ENCODE assay signal across 8 cellular contexts in the genomic region with DNA sequence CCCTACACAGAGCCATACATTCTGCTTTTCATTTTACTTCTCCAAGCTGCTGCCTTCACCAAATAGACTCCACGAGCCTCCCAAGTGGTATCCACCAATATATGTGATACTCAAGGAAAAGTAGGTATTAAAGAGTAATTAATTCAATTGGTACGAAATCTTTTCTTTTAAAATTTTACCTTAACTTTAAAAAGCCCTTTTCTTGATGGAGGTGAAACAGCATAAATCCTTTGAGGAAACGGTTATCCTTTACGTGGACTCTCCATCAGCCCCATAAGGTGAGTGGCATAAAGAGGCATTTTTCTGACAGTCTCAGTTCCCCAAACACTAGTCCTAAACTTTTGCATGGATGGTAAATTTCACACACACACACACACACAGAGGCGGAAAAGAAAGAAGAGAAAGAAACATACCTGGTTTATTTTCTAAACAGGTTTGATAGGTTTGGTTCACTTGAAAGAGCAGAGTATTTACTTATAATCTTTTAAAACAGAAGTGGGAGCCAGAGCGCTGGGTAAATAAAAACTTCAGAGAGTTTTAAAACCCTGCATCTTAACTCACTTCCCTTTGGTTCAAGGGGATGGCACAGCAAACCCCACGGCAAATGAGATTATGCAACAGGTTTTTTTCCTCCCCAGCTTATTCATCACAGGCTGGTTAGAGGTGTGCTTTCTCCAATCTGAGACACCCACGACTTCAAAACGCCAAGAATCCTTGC. TPM values are rescaled to one million over a fixed set of nuclear protein-coding genes. Genes with fewer than 3 reads are reported as not detected.
DNase-seq lines count a peak whose midpoint lies in the region; ATAC-seq and TF ChIP-seq lines count a peak whose summit lies in the region.

No MANE protein-coding gene starts in this region.

- no peaks in the 10 kb centered on the region for H3K27me3 Mint-ChIP-seq in HFFc6 (ENCODE audit: insufficient read depth)
- H3K27me3 Mint-ChIP-seq in activated naive CD4-positive, alpha-beta T cell treated with anti-CD3 and anti-CD28 coated beads, Interleukin-2, amount 10 ng/mL, durations not matched to agents 7 days and 5 days: peaks cover 2% of the 10 kb centered on the region

- CTCF ChIA-PET in activated naive CD4-positive, alpha-beta T cell treated with anti-CD3 and anti-CD28 coated beads, Interleukin-2, amount 10 ng/mL, durations not matched to agents 7 days and 5 days (lab: Charles Lee): interaction anchor here (0.9 to 1.5 kb wide), 3 partner anchors 17 to 184 kb away, joined by 3 to 4 read pairs (median 3); no protein-coding TSS in a partner anchor

- TF ChIP-seq CTCF in HFFc6 (IDR thresholded peaks at IDR 0.05) (no peak), osteoblast (IDR thresholded peaks at IDR 0.05; ENCODE audit: extremely low read depth, low read depth, low read length) (no peak)

- peak overlapping the region; percentile 97 for H3K4me2 ChIP-seq in osteoblast (ENCODE audit: insufficient read depth, low read length)

- peaks cover 28% of the 10 kb centered on the region for H3K4me1 Mint-ChIP-seq in HFFc6 (ENCODE audit: low read depth)
- H3K4me1 Mint-ChIP-seq in activated naive CD4-positive, alpha-beta T cell treated with anti-CD3 and anti-CD28 coated beads, Interleukin-2, amount 10 ng/mL, durations not matched to agents 7 days and 5 days: peaks cover 51% of the 10 kb centered on the region

- peaks cover 1% of the 10 kb centered on the region for H4K20me1 ChIP-seq in osteoblast (ENCODE audit: insufficient read depth, low read length)

- peak overlapping the region; percentile 92 for H2AFZ ChIP-seq in osteoblast (ENCODE audit: low read length)

- H3K27me3 ChIP-seq in osteoblast (ENCODE audit: insufficient read depth, low read length) (no peaks in the 10 kb centered on the region), aorta (ENCODE audit: control insufficient read depth in 1 of 2, insufficient read depth in 2 of 2, low read length in 1 of 2) (no peaks in the 10 kb centered on the region)

- WGBS in aorta, 2 donors: 3% methylated on average over 9 of the region's 9 CpGs

- intact Hi-C loops in aorta (cut with DNase I): loop anchor here (5.0 to 10.0 kb wide), 5 partner anchors 53 to 144 kb away; a partner anchor contains a TSS

- H3K4me1 ChIP-seq in osteoblast (ENCODE audit: insufficient read depth, low read length) (peaks cover 20% of the 10 kb centered on the region), aorta (ENCODE audit: control insufficient read depth in 1 of 2, insufficient read depth in 2 of 2, low read length in 2 of 2) (peaks cover 3% of the 10 kb centered on the region in 2 donors)

- H3K27ac ChIP-seq in osteoblast (ENCODE audit: low read depth, low read length): peak overlapping the region; percentile 96
- H3K27ac ChIP-seq in aorta (ENCODE audit: low read depth in 1 of 2, low read length in 2 of 2): peak overlapping the region; percentile 99 to 100

- H3K9me3 Mint-ChIP-seq in HFFc6: no peaks in the 10 kb centered on the region
- peaks cover 5% of the 10 kb centered on the region for H3K9me3 Mint-ChIP-seq in activated naive CD4-positive, alpha-beta T cell treated with anti-CD3 and anti-CD28 coated beads, Interleukin-2, amount 10 ng/mL, durations not matched to agents 7 days and 5 days

- H3K4me3 ChIP-seq in osteoblast (ENCODE audit: insufficient read depth, low read length) (peak overlapping the region; percentile 94), aorta (ENCODE audit: low read length in 2 of 2) (peak overlapping the region; percentile 70 to 100)

- H3K36me3 Mint-ChIP-seq in HFFc6 (ENCODE audit: low read depth): no peaks in the 10 kb centered on the region; the same call in 1 of the 2 replicates
- peaks cover 22% of the 10 kb centered on the region for H3K36me3 Mint-ChIP-seq in activated naive CD4-positive, alpha-beta T cell treated with anti-CD3 and anti-CD28 coated beads, Interleukin-2, amount 10 ng/mL, durations not matched to agents 7 days and 5 days

- H3K4me3 Mint-ChIP-seq in HFFc6: peak overlapping the region; percentile 93
- peak overlapping the region; percentile 77 for H3K4me3 Mint-ChIP-seq in activated naive CD4-positive, alpha-beta T cell treated with anti-CD3 and anti-CD28 coated beads, Interleukin-2, amount 10 ng/mL, durations not matched to agents 7 days and 5 days

- no peaks in the 10 kb centered on the region for H3K9me3 ChIP-seq in osteoblast (ENCODE audit: low read depth, low read length)
- H3K9me3 ChIP-seq in aorta (ENCODE audit: control insufficient read depth, low read length): no peaks in the 10 kb centered on the region

- H3K27ac Mint-ChIP-seq in HFFc6: peak overlapping the region; percentile 92
- peak overlapping the region; percentile 96 for H3K27ac Mint-ChIP-seq in activated naive CD4-positive, alpha-beta T cell treated with anti-CD3 and anti-CD28 coated beads, Interleukin-2, amount 10 ng/mL, durations not matched to agents 7 days and 5 days

- DNase-seq in DMS153 (lab: John Stamatoyannopoulos, UW) (peak; percentile 31), HFFc6 (peak; percentile 53), RPMI7951 (ENCODE audit: low read depth) (peak; percentile 61), globus pallidus (ENCODE audit: low spot score) (peak; percentile 70), osteoblast (ENCODE audit: insufficient read length, low spot score, missing footprints) (no peak), aorta (no peak)
- DNase-seq in activated naive CD4-positive, alpha-beta T cell treated with anti-CD3 and anti-CD28 coated beads, Interleukin-2, amount 10 ng/mL, durations not matched to agents 7 days and 5 days: peak; percentile 67

- H3K79me2 ChIP-seq in osteoblast (ENCODE audit: insufficient read depth, low read length): peaks cover 32% of the 10 kb centered on the region

- no peaks in the 10 kb centered on the region for H3K36me3 ChIP-seq in osteoblast (ENCODE audit: insufficient read depth, low read length)
- H3K36me3 ChIP-seq in aorta (ENCODE audit: control insufficient read depth in 1 of 2, insufficient read depth in 2 of 2, low read length in 1 of 2): no peaks in the 10 kb centered on the region

- ATAC-seq in aorta (ENCODE audit: low FRiP score): peak; percentile 24
- ATAC-seq in HG03520 (IDR thresholded peaks at IDR 0.05; ENCODE audit: unreplicated experiment): no peak

RNA-seq across cellular contexts. Expression of a gene that starts 1.9 kb away (rescaled TPM):
- total RNA-seq in HFFc6 (2021; fragmentation: NEBNext Ultra II Directional; extraction: Animal tissue kit (Norgen Biotek cat#: 25700)): 1 to 10 TPM; 5.9 to 8.9 (median 7.4) TPM
- 6.0 and 7.9 TPM in 2 replicates for total RNA-seq in RPMI7951 (2014; rRNA removed; shearing (Covaris generic))
- 5.1 and 5.3 TPM in 2 replicates for total RNA-seq in osteoblast
- 10 to 100 TPM; 22.0 to 27.4 TPM for total RNA-seq in aorta
- 10 to 100 TPM in 1 of 2 donors, 1 to 10 TPM in 1; 3.1 to 13.1 TPM for polyA plus RNA-seq in aorta

RNA-seq across cellular contexts. Expression of a gene that starts 50.9 kb away (rescaled TPM):
- total RNA-seq in HFFc6 (2021; fragmentation: NEBNext Ultra II Directional; extraction: Animal tissue kit (Norgen Biotek cat#: 25700)): 10 to 100 TPM; 20.9 to 25.7 (median 23.2) TPM
- 25.4 and 26.2 TPM in 2 replicates for total RNA-seq in RPMI7951 (2014; rRNA removed; shearing (Covaris generic))
- 47.0 and 54.5 TPM in 2 replicates for total RNA-seq in osteoblast
- total RNA-seq in aorta: 10 to 100 TPM; 31.2 to 42.5 TPM
- 10 to 100 TPM; 26.6 to 47.1 TPM for polyA plus RNA-seq in aorta

Comparison
In these comparisons a context has a peak if more than half of its experiments do, and no peak if none do; other contexts are left out.
1. DNase-seq: peak in DMS153 (single experiment), HFFc6 (single experiment), RPMI7951 (single experiment), activated naive CD4-positive, alpha-beta T cell treated with anti-CD3 and anti-CD28 coated beads, Interleukin-2, amount 10 ng/mL, durations not matched to agents 7 days and 5 days (single experiment) and globus pallidus (single experiment); none in osteoblast (single experiment) and aorta (0 of 2).